ENCODE assay signal across 10 cellular contexts in genomic region chr10:117441812-117442443, GRCh38.
A peak's percentile ranks its signal among the peaks of the same experiment; 100 is the strongest.
DNase-seq lines count a peak whose midpoint lies in the region; ATAC-seq and TF ChIP-seq lines count a peak whose summit lies in the region.
"Had no signal": no experiment of that assay in that cellular context is flagged by ENCODE, and none has a peak within 500 bp of the region (broad histone marks: within the 10 kb centered on the region; RNA-seq: fewer than 3 reads in every experiment).

No MANE protein-coding gene starts in this region.

- H4K20me1 ChIP-seq in BLaER1 treated with 17β-estradiol and CSF1 and Interleukin-3, amounts not matched to agents 10 nM and 100 nM, result peaks cover 0 to 15% (median 0%) of the 10 kb centered on the region in 11 experiments; a peak in 4 of 22 replicates
- H4K20me1 ChIP-seq in OCI-LY7 (ENCODE audit: insufficient read depth, low read length), result no peaks in the 10 kb centered on the region

- H3K4me2 ChIP-seq in BLaER1 treated with 17β-estradiol and CSF1 and Interleukin-3, amounts not matched to agents 10 nM and 100 nM, result peak overlapping the region; percentile 56 to 88 (median 71)
- no peak overlapping the region for H3K4me2 ChIP-seq in OCI-LY7 (ENCODE audit: low read length)

- peaks cover 4% of the 10 kb centered on the region for H3K27me3 Mint-ChIP-seq in activated CD4-positive, alpha-beta T cell treated with anti-CD3 and anti-CD28 coated beads, Interleukin-2, amount 10 ng/mL, durations not matched to agents 7 days and 5 days

- intact Hi-C loops in OCI-LY7 (cut with micrococcal nuclease; ENCODE audit: unreplicated experiment), result no loop called here
- intact Hi-C loops in posterior cingulate gyrus (cut with DNase I), result loop anchor here (5.0 kb wide), 1 partner anchor 800 kb away; no protein-coding TSS in a partner anchor

- peak overlapping the region in 7 of 11 experiments; percentile 10 to 68 (median 49); a peak in 13 of 22 replicates for H3K27ac ChIP-seq in BLaER1 treated with 17β-estradiol and CSF1 and Interleukin-3, amounts not matched to agents 10 nM and 100 nM
- no peak overlapping the region for H3K27ac ChIP-seq in OCI-LY7 (ENCODE audit: low read depth, low read length, poor library complexity, severe bottlenecking)

- H2AFZ ChIP-seq in OCI-LY7 (ENCODE audit: low read length), result no peak overlapping the region

- no peak overlapping the region for H3K4me3 Mint-ChIP-seq in activated CD4-positive, alpha-beta T cell treated with anti-CD3 and anti-CD28 coated beads, Interleukin-2, amount 10 ng/mL, durations not matched to agents 7 days and 5 days
- H3K4me3 Mint-ChIP-seq: neural crest cell had no signal

- H3K36me3 ChIP-seq in BLaER1 treated with 17β-estradiol and CSF1 and Interleukin-3, amounts not matched to agents 10 nM and 100 nM, result no peaks in the 10 kb centered on the region
- H3K36me3 ChIP-seq in OCI-LY7 (ENCODE audit: insufficient read depth, low read length), result no peaks in the 10 kb centered on the region
- no peaks in the 10 kb centered on the region for H3K36me3 ChIP-seq in H7 (replicated peaks; ENCODE audit: control insufficient read depth, insufficient read depth, low read length)

- no peaks in the 10 kb centered on the region for H3K79me2 ChIP-seq in OCI-LY7 (ENCODE audit: insufficient read depth, low read depth, low read length)

- peaks cover 17 to 47% (median 26%) of the 10 kb centered on the region in 10 experiments for H3K4me1 ChIP-seq in BLaER1 treated with 17β-estradiol and CSF1 and Interleukin-3, amounts not matched to agents 10 nM and 100 nM
- no peaks in the 10 kb centered on the region for H3K4me1 ChIP-seq in OCI-LY7 (ENCODE audit: insufficient read depth, low read length, poor library complexity, severe bottlenecking)

- peak; percentile 46 for ATAC-seq in HG02588 (IDR thresholded peaks at IDR 0.05; ENCODE audit: unreplicated experiment)

- no peak for TF ChIP-seq CTCF in OCI-LY7 (conservative IDR thresholded peaks at IDR 0.05; ENCODE audit: low read length)

- peaks cover 0 to 16% (median 7%) of the 10 kb centered on the region in 11 experiments; a peak in 8 of 22 replicates for H3K9me3 ChIP-seq in BLaER1 treated with 17β-estradiol and CSF1 and Interleukin-3, amounts not matched to agents 10 nM and 100 nM (replicated peaks in 1 of 11)
- no peaks in the 10 kb centered on the region for H3K9me3 ChIP-seq in OCI-LY7 (ENCODE audit: low read length)

- H3K4me3 ChIP-seq in BLaER1 treated with 17β-estradiol and CSF1 and Interleukin-3, amounts not matched to agents 10 nM and 100 nM, result no peak overlapping the region; a peak in 1 of 20 replicates
- no peak overlapping the region for H3K4me3 ChIP-seq in OCI-LY7 (ENCODE audit: low read depth, low read length, poor library complexity, severe bottlenecking)
- no peak overlapping the region for H3K4me3 ChIP-seq in H7 (ENCODE audit: insufficient read depth, low read depth, low read length)

- H3K36me3 Mint-ChIP-seq in activated CD4-positive, alpha-beta T cell treated with anti-CD3 and anti-CD28 coated beads, Interleukin-2, amount 10 ng/mL, durations not matched to agents 7 days and 5 days (ENCODE audit: low read depth), result no peaks in the 10 kb centered on the region

- H3K27ac Mint-ChIP-seq in activated CD4-positive, alpha-beta T cell treated with anti-CD3 and anti-CD28 coated beads, Interleukin-2, amount 10 ng/mL, durations not matched to agents 7 days and 5 days, result no peak overlapping the region

- no peaks in the 10 kb centered on the region for H3K27me3 ChIP-seq in BLaER1 treated with 17β-estradiol and CSF1 and Interleukin-3, amounts not matched to agents 10 nM and 100 nM
- H3K27me3 ChIP-seq in H7 (ENCODE audit: control insufficient read depth, insufficient read depth, low read length), result no peaks in the 10 kb centered on the region

- POLR2A ChIA-PET in OCI-LY7 (lab: Charles Lee), result no interaction called here
- POLR2A ChIA-PET in activated CD4-positive, alpha-beta T cell treated with anti-CD3 and anti-CD28 coated beads, Interleukin-2, amount 10 ng/mL, durations not matched to agents 7 days and 5 days (lab: Charles Lee), result no interaction called here

- CTCF ChIA-PET in OCI-LY7 (lab: Charles Lee; ENCODE audit: unreplicated experiment), result interaction anchor here (1.5 kb wide), 1 partner anchor 11 kb away, joined by 5 read pairs; no protein-coding TSS in a partner anchor
- CTCF ChIA-PET in activated CD4-positive, alpha-beta T cell treated with anti-CD3 and anti-CD28 coated beads, Interleukin-2, amount 10 ng/mL, durations not matched to agents 7 days and 5 days (lab: Charles Lee), result interaction anchor here (1.1 to 1.4 kb wide), 3 partner anchors 10 to 35 kb away, joined by 3 to 6 read pairs (median 4); no protein-coding TSS in a partner anchor

- BruUV-seq in OCI-LY7 (replicated peaks; lab: Mats Ljungman, UMichigan), result no TSS peak

- H3K9me3 Mint-ChIP-seq in activated CD4-positive, alpha-beta T cell treated with anti-CD3 and anti-CD28 coated beads, Interleukin-2, amount 10 ng/mL, durations not matched to agents 7 days and 5 days, result peaks cover 24% of the 10 kb centered on the region

- H3K4me1 Mint-ChIP-seq in activated CD4-positive, alpha-beta T cell treated with anti-CD3 and anti-CD28 coated beads, Interleukin-2, amount 10 ng/mL, durations not matched to agents 7 days and 5 days, result no peaks in the 10 kb centered on the region
- H3K4me1 Mint-ChIP-seq: neural crest cell had no signal

- peak overlapping the region in 6 of 11 experiments; percentile 14 to 55 (median 33); a peak in 8 of 22 replicates for H3K9ac ChIP-seq in BLaER1 treated with 17β-estradiol and CSF1 and Interleukin-3, amounts not matched to agents 10 nM and 100 nM

- DNase-seq in OCI-LY7 (ENCODE audit: low spot score) (peak; percentile 2), globus pallidus (ENCODE audit: low spot score) (peak; percentile 16), H7 (no peak), posterior cingulate gyrus (no peak)
- DNase-seq in central memory CD4-positive, alpha-beta T cell, result no peak
- DNase-seq in activated CD4-positive, alpha-beta T cell treated with anti-CD3 and anti-CD28 coated beads, Interleukin-2, amount 10 ng/mL, durations not matched to agents 7 days and 5 days, result no peak
- DNase-seq: NK-92 treated with Interleukin-12 subunit alpha and Interleukin-12 subunit beta, amount 100 ng/mL, for 24 hours had no signal

- H3K9me2 ChIP-seq in OCI-LY7 (ENCODE audit: insufficient read depth, low read length), result no peaks in the 10 kb centered on the region

Comparison
In these comparisons a context has a peak if more than half of its experiments do, and no peak if none do; other contexts are left out.
1. DNase-seq: peak in OCI-LY7 (single experiment) and globus pallidus (single experiment); none in H7 (single experiment), central memory CD4-positive, alpha-beta T cell (single experiment), activated CD4-positive, alpha-beta T cell treated with anti-CD3 and anti-CD28 coated beads, Interleukin-2, amount 10 ng/mL, durations not matched to agents 7 days and 5 days (single experiment) and posterior cingulate gyrus (0 of 10).